16 cellular contexts compared by ENCODE assay signal in the genomic region with DNA sequence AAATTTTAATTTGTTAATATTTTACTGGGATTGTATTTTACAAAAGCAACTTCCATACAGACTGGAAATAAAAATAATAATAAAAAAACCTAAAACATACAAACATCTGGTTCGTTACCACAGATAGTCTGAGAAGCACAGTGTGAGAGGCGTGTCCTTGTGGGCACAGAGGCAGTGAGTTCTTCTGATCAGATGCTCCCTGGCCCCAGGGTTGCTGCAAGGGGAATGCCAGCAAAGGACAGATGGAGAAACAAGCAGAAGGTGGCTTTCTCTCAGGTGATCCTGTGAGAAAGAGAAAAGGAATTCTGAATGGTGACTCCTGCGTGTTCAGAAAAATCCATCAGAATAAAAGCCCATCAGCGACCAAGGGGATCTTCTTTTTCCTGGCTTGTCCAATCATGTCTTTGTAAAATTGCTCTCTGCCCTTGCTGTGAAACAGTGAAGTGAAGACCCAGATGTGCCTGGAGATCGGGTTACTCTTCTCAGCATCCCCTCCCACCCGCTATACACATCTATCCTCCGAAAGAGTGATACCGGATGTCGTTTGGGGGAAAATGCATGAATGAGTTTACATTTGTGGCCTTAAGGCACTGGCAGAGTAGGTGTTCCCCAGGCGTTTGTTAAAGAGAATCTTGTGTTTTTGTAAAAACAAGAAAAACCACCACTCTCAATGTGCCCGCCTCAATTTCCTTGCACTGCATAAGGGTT.
DNase-seq lines count a peak whose midpoint lies in the region; ATAC-seq and TF ChIP-seq lines count a peak whose summit lies in the region.
"Had no signal": no experiment of that assay in that cellular context is flagged by ENCODE, and none has a peak within 500 bp of the region (broad histone marks: within the 10 kb centered on the region; RNA-seq: fewer than 3 reads in every experiment).

No MANE protein-coding gene starts in this region.

- no peaks in the 10 kb centered on the region for H4K20me1 ChIP-seq in GM23338 (replicated peaks; ENCODE audit: insufficient read depth)

- H3K27ac ChIP-seq in GM23338 (ENCODE audit: low read depth): no peak overlapping the region

- peaks cover 73% of the 10 kb centered on the region for H3K9me3 Mint-ChIP-seq in GM23338
- H3K9me3 Mint-ChIP-seq: IgD-negative memory B cell had no signal

- ATAC-seq in GM23338: no peak
- ATAC-seq in GM21367 (IDR thresholded peaks at IDR 0.05; ENCODE audit: unreplicated experiment): no peak

- H3K4me3 Mint-ChIP-seq in GM23338: no peak overlapping the region
- H3K4me3 Mint-ChIP-seq: IgD-negative memory B cell; T-helper 2 cell treated with Interferon-gamma antibody and Interleukin-4, amounts not matched to agents 5 μg/mL and 100 μg/mL, for 36 hours had no signal

- H3K27me3 ChIP-seq in GM23338 (ENCODE audit: insufficient read depth): no peaks in the 10 kb centered on the region
- H3K27me3 ChIP-seq: BE2C had no signal

- H3K79me2 ChIP-seq in GM23338 (replicated peaks; ENCODE audit: insufficient read depth): no peaks in the 10 kb centered on the region

- DNase-seq in GM23338 (ENCODE audit: low spot score) (peak; percentile 3), NCI-H524 treated with DMSO at 0.1 percent for 48 hours (lab: John Stamatoyannopoulos, UW) (peak; percentile 28), kidney tubule cell (ENCODE audit: low spot score) (peak; percentile 3), nucleus accumbens (lab: John Stamatoyannopoulos, UW) (no peak), GM03348 (ENCODE audit: low spot score) (no peak)
- no peak for DNase-seq in NK-92 treated with Interleukin-12 subunit alpha and Interleukin-12 subunit beta, amount 100 ng/mL, for 24 hours (lab: John Stamatoyannopoulos, UW)
- DNase-seq: BE2C, DMS 273 treated with DMSO at 0.1 percent for 48 hours, H7, MV-4-11, NCI-H1436, NCI-H2081, NCI-H446 had no signal

- H2AFZ ChIP-seq in GM23338: peak overlapping the region; percentile 43; the same call in 1 of the 2 replicates

- no peak for TF ChIP-seq CTCF in GM23338 (conservative IDR thresholded peaks at IDR 0.05; ENCODE audit: low read depth in 2 of 2)

- no peak overlapping the region for H3K4me3 ChIP-seq in GM23338

- H3K4me2 ChIP-seq in GM23338: no peak overlapping the region

- H3K36me3 Mint-ChIP-seq in GM23338 (ENCODE audit: low read depth): no peaks in the 10 kb centered on the region

- H3F3A ChIP-seq in GM23338 (replicated peaks; ENCODE audit: low read depth): no peaks in the 10 kb centered on the region

- no peaks in the 10 kb centered on the region for H3K9me2 ChIP-seq in GM23338 (ENCODE audit: insufficient read depth)

- no peaks in the 10 kb centered on the region for H3K4me1 Mint-ChIP-seq in GM23338

- no peaks in the 10 kb centered on the region for H3K36me3 ChIP-seq in GM23338 (ENCODE audit: insufficient read depth)
- H3K36me3 ChIP-seq: BE2C had no signal

- no peaks in the 10 kb centered on the region for H3K27me3 Mint-ChIP-seq in GM23338 (ENCODE audit: insufficient read depth, low read depth, poor library complexity)
- H3K27me3 Mint-ChIP-seq: IgD-negative memory B cell had no signal

- H3K27ac Mint-ChIP-seq in GM23338: no peak overlapping the region
- H3K27ac Mint-ChIP-seq: IgD-negative memory B cell; T-helper 2 cell treated with Interferon-gamma antibody and Interleukin-4, amounts not matched to agents 5 μg/mL and 100 μg/mL, for 36 hours had no signal

- peaks cover 3% of the 10 kb centered on the region; the same call in 1 of the 2 replicates for H3K4me1 ChIP-seq in GM23338 (ENCODE audit: insufficient read depth)
- H3K4me1 ChIP-seq: BE2C had no signal

TF ChIP-seq in GM23338, 12 proteins besides CTCF, POLR2A, EP300 and RAD21 (continues in another document):
- TF ChIP-seq STAT1 (IDR thresholded peaks at IDR 0.05; ENCODE audit: unreplicated experiment): no peak
- TF ChIP-seq ZNF114 (CRISPR knock-in tag; IDR thresholded peaks at IDR 0.05): no peak
- TF ChIP-seq, protein P1, sequence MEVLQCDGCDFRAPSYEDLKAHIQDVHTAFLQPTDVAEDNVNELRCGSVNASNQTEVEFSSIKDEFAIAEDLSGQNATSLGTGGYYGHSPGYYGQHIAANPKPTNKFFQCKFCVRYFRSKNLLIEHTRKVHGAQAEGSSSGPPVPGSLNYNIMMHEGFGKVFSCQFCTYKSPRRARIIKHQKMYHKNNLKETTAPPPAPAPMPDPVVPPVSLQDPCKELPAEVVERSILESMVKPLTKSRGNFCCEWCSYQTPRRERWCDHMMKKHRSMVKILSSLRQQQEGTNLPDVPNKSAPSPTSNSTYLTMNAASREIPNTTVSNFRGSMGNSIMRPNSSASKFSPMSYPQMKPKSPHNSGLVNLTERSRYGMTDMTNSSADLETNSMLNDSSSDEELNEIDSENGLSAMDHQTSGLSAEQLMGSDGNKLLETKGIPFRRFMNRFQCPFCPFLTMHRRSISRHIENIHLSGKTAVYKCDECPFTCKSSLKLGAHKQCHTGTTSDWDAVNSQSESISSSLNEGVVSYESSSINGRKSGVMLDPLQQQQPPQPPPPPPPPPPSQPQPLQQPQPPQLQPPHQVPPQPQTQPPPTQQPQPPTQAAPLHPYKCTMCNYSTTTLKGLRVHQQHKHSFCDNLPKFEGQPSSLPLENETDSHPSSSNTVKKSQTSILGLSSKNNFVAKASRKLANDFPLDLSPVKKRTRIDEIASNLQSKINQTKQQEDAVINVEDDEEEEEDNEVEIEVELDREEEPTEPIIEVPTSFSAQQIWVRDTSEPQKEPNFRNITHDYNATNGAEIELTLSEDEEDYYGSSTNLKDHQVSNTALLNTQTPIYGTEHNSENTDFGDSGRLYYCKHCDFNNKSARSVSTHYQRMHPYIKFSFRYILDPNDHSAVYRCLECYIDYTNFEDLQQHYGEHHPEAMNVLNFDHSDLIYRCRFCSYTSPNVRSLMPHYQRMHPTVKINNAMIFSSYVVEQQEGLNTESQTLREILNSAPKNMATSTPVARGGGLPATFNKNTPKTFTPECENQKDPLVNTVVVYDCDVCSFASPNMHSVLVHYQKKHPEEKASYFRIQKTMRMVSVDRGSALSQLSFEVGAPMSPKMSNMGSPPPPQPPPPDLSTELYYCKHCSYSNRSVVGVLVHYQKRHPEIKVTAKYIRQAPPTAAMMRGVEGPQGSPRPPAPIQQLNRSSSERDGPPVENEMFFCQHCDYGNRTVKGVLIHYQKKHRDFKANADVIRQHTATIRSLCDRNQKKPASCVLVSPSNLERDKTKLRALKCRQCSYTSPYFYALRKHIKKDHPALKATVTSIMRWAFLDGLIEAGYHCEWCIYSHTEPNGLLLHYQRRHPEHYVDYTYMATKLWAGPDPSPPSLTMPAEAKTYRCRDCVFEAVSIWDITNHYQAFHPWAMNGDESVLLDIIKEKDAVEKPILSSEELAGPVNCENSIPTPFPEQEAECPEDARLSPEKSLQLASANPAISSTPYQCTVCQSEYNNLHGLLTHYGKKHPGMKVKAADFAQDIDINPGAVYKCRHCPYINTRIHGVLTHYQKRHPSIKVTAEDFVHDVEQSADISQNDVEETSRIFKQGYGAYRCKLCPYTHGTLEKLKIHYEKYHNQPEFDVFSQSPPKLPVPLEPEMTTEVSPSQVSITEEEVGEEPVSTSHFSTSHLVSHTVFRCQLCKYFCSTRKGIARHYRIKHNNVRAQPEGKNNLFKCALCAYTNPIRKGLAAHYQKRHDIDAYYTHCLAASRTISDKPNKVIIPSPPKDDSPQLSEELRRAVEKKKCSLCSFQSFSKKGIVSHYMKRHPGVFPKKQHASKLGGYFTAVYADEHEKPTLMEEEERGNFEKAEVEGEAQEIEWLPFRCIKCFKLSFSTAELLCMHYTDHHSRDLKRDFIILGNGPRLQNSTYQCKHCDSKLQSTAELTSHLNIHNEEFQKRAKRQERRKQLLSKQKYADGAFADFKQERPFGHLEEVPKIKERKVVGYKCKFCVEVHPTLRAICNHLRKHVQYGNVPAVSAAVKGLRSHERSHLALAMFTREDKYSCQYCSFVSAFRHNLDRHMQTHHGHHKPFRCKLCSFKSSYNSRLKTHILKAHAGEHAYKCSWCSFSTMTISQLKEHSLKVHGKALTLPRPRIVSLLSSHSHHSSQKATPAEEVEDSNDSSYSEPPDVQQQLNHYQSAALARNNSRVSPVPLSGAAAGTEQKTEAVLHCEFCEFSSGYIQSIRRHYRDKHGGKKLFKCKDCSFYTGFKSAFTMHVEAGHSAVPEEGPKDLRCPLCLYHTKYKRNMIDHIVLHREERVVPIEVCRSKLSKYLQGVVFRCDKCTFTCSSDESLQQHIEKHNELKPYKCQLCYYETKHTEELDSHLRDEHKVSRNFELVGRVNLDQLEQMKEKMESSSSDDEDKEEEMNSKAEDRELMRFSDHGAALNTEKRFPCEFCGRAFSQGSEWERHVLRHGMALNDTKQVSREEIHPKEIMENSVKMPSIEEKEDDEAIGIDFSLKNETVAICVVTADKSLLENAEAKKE (CRISPR knock-in tag; IDR thresholded peaks at IDR 0.05): no peak
- TF ChIP-seq, protein P2, sequence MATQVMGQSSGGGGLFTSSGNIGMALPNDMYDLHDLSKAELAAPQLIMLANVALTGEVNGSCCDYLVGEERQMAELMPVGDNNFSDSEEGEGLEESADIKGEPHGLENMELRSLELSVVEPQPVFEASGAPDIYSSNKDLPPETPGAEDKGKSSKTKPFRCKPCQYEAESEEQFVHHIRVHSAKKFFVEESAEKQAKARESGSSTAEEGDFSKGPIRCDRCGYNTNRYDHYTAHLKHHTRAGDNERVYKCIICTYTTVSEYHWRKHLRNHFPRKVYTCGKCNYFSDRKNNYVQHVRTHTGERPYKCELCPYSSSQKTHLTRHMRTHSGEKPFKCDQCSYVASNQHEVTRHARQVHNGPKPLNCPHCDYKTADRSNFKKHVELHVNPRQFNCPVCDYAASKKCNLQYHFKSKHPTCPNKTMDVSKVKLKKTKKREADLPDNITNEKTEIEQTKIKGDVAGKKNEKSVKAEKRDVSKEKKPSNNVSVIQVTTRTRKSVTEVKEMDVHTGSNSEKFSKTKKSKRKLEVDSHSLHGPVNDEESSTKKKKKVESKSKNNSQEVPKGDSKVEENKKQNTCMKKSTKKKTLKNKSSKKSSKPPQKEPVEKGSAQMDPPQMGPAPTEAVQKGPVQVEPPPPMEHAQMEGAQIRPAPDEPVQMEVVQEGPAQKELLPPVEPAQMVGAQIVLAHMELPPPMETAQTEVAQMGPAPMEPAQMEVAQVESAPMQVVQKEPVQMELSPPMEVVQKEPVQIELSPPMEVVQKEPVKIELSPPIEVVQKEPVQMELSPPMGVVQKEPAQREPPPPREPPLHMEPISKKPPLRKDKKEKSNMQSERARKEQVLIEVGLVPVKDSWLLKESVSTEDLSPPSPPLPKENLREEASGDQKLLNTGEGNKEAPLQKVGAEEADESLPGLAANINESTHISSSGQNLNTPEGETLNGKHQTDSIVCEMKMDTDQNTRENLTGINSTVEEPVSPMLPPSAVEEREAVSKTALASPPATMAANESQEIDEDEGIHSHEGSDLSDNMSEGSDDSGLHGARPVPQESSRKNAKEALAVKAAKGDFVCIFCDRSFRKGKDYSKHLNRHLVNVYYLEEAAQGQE (IDR thresholded peaks at IDR 0.05; ENCODE audit: unreplicated experiment): no peak
- TF ChIP-seq EZH2phosphoT487 (IDR thresholded peaks at IDR 0.05; ENCODE audit: unreplicated experiment): no peak
- TF ChIP-seq JUNB (IDR thresholded peaks at IDR 0.05; ENCODE audit: unreplicated experiment): no peak
- no peak for TF ChIP-seq EZH2 (IDR thresholded peaks at IDR 0.05; ENCODE audit: low read depth, unreplicated experiment)
- no peak for TF ChIP-seq POLR2AphosphoS5 (IDR thresholded peaks at IDR 0.05; ENCODE audit: low read depth)
- TF ChIP-seq NANOG (IDR thresholded peaks at IDR 0.05; ENCODE audit: borderline replicate concordance): no peak

Comparison
In these comparisons a context has a peak if more than half of its experiments do, and no peak if none do; other contexts are left out.
1. DNase-seq: peak in GM23338 (single experiment), NCI-H524 treated with DMSO at 0.1 percent for 48 hours (single experiment) and kidney tubule cell (single experiment); none in NK-92 treated with Interleukin-12 subunit alpha and Interleukin-12 subunit beta, amount 100 ng/mL, for 24 hours (single experiment), nucleus accumbens (0 of 56) and GM03348 (single experiment).